Comparison of ENCODE assay signal across 8 cellular contexts in genomic region chr2:30147196-30147714, GRCh38. TPM values are rescaled to one million over a fixed set of nuclear protein-coding genes. Genes with fewer than 3 reads are reported as not detected.
DNase-seq lines count a peak whose midpoint lies in the region; ATAC-seq and TF ChIP-seq lines count a peak whose summit lies in the region.

No MANE protein-coding gene starts in this region.

- H3K4me2 ChIP-seq in parathyroid adenoma (ENCODE audit: low read length): peak overlapping the region; percentile 63

- peaks cover 26% of the 10 kb centered on the region for H3K4me1 ChIP-seq in parathyroid adenoma

- peak overlapping the region; percentile 97 for H3K27ac ChIP-seq in parathyroid adenoma

- peak overlapping the region; percentile 99 for H3K9ac ChIP-seq in parathyroid adenoma

- peak overlapping the region; percentile 91 for H2AFZ ChIP-seq in parathyroid adenoma

- in situ Hi-C loops in GM13977 (cut with MboI; ENCODE audit: low pct_unique_long_range_greater_than_20kb, low sequenced_read_pairs, unreplicated experiment): no loop called here

- H3K9me3 ChIP-seq in parathyroid adenoma (ENCODE audit: control insufficient read depth, low read length): no peaks in the 10 kb centered on the region

- no peaks in the 10 kb centered on the region for H3K36me3 ChIP-seq in parathyroid adenoma (ENCODE audit: control insufficient read depth, insufficient read depth, low read length)

- H3K79me2 ChIP-seq in parathyroid adenoma: peaks cover 12% of the 10 kb centered on the region

- H3K4me3 ChIP-seq in fibroblast of pulmonary artery (replicated peaks; ENCODE audit: low read depth, low read length) (peak overlapping the region; percentile 82), parathyroid adenoma (ENCODE audit: low read depth, low read length) (peak overlapping the region; percentile 97)

- TF ChIP-seq CTCF in GM13977 (IDR thresholded peaks at IDR 0.05; ENCODE audit: extremely low read depth, insufficient read depth, missing control alignments) (no peak), fibroblast of pulmonary artery (IDR thresholded peaks at IDR 0.05; ENCODE audit: low read length, missing control alignments) (no peak), parathyroid adenoma (IDR thresholded peaks at IDR 0.05) (no peak)

- no peaks in the 10 kb centered on the region for H3K27me3 ChIP-seq in parathyroid adenoma (ENCODE audit: control insufficient read depth, insufficient read depth, low read length)

- peak; percentile 0 for ATAC-seq in HG02943 (IDR thresholded peaks at IDR 0.05; ENCODE audit: low read depth, unreplicated experiment)

- DNase-seq in GM13977 (ENCODE audit: low spot score): peak; percentile 45
- DNase-seq in activated CD4-positive, alpha-beta T cell treated with anti-CD3 and anti-CD28 coated beads, Interleukin-2, amount 50 U/mL, for 4 hours: peak; percentile 6
- no peak for DNase-seq in fibroblast of pulmonary artery (ENCODE audit: low read depth)
- no peak for DNase-seq in H4 (ENCODE audit: low spot score)
- DNase-seq in NCI-H1048 (lab: John Stamatoyannopoulos, UW): no peak
- no peak for DNase-seq in SHP77 (lab: John Stamatoyannopoulos, UW)

RNA-seq across cellular contexts. Expression of gene YPEL5, which starts 0.4 kb away (rescaled TPM):
- total RNA-seq in H4 (2014; rRNA removed; shearing (Covaris generic)): 35.8 and 46.7 TPM in 2 replicates

Comparison
In these comparisons a context has a peak if more than half of its experiments do, and no peak if none do; other contexts are left out.
1. DNase-seq: peak in GM13977 (single experiment) and activated CD4-positive, alpha-beta T cell treated with anti-CD3 and anti-CD28 coated beads, Interleukin-2, amount 50 U/mL, for 4 hours (2 of 2); none in fibroblast of pulmonary artery (single experiment), H4 (single experiment), NCI-H1048 (single experiment) and SHP77 (0 of 2).